Comparison of ENCODE assay signal across 8 cellular contexts in genomic region chr19:58575183-58576041, GRCh38. TPM values are rescaled to one million over a fixed set of nuclear protein-coding genes. Genes with fewer than 3 reads are reported as not detected.
DNase-seq lines count a peak whose midpoint lies in the region; ATAC-seq and TF ChIP-seq lines count a peak whose summit lies in the region.

No MANE protein-coding gene starts in this region.

- H4K20me1 ChIP-seq in BLaER1 treated with 17β-estradiol and CSF1 and Interleukin-3, amounts not matched to agents 10 nM and 100 nM = peaks cover 0 to 19% (median 0%) of the 10 kb centered on the region in 11 experiments; a peak in 3 of 22 replicates

- peak; percentile 37 for ATAC-seq in GM19467 (IDR thresholded peaks at IDR 0.05; ENCODE audit: unreplicated experiment)

- H3K36me3 ChIP-seq in BLaER1 treated with 17β-estradiol and CSF1 and Interleukin-3, amounts not matched to agents 10 nM and 100 nM = peaks cover 0 to 15% (median 5%) of the 10 kb centered on the region in 11 experiments; a peak in 10 of 22 replicates
- no peaks in the 10 kb centered on the region for H3K36me3 ChIP-seq in mucosa of stomach (ENCODE audit: control insufficient read depth, insufficient read depth, low read length)
- peaks cover 5 to 23% (median 9%) of the 10 kb centered on the region in 4 donors for H3K36me3 ChIP-seq in stomach

- H3K9ac ChIP-seq in BLaER1 treated with 17β-estradiol and CSF1 and Interleukin-3, amounts not matched to agents 10 nM and 100 nM = peak overlapping the region; percentile 81 to 94 (median 91)
- peak overlapping the region; percentile 65 for H3K9ac ChIP-seq in mucosa of stomach (ENCODE audit: low read length)

- 0 to 1% (median 0%) methylated on average over 21 to 66 of the region's 66 CpGs for WGBS in stomach, 5 donors

- TF ChIP-seq CTCF in stomach (IDR thresholded peaks at IDR 0.05) = peak in 2 of 7 experiments; percentile 15 to 26

- no peak for TF ChIP-seq EP300 in stomach (IDR thresholded peaks at IDR 0.05)

- intact Hi-C loops in stomach (cut with DNase I; ENCODE audit: low total_unique reads) = no loop called here

- H3K27me3 ChIP-seq in BLaER1 treated with 17β-estradiol and CSF1 and Interleukin-3, amounts not matched to agents 10 nM and 100 nM = no peaks in the 10 kb centered on the region
- no peaks in the 10 kb centered on the region for H3K27me3 ChIP-seq in mucosa of stomach (ENCODE audit: control insufficient read depth, insufficient read depth, low read length)
- H3K27me3 ChIP-seq in stomach = no peaks in the 10 kb centered on the region

- H3K4me1 ChIP-seq in BLaER1 treated with 17β-estradiol and CSF1 and Interleukin-3, amounts not matched to agents 10 nM and 100 nM = peaks cover 63 to 78% (median 72%) of the 10 kb centered on the region in 10 experiments
- H3K4me1 ChIP-seq in mucosa of stomach (ENCODE audit: control insufficient read depth, insufficient read depth, low read length) (peaks cover 18% of the 10 kb centered on the region), stomach (peaks cover 18 to 66% (median 45%) of the 10 kb centered on the region in 4 donors)

- peak overlapping the region; percentile 63 to 89 (median 76) for H3K4me3 ChIP-seq in BLaER1 treated with 17β-estradiol and CSF1 and Interleukin-3, amounts not matched to agents 10 nM and 100 nM
- H3K4me3 ChIP-seq in mucosa of stomach (ENCODE audit: low read length) (peak overlapping the region; percentile 64), stomach (peak overlapping the region; percentile 59 to 88 (median 65))

- peak overlapping the region; percentile 88 to 99 (median 95) for H3K4me2 ChIP-seq in BLaER1 treated with 17β-estradiol and CSF1 and Interleukin-3, amounts not matched to agents 10 nM and 100 nM

- H3K9me3 ChIP-seq in BLaER1 treated with 17β-estradiol and CSF1 and Interleukin-3, amounts not matched to agents 10 nM and 100 nM (replicated peaks in 1 of 11) = no peaks in the 10 kb centered on the region
- H3K9me3 ChIP-seq in mucosa of stomach (ENCODE audit: control insufficient read depth, low read length) (no peaks in the 10 kb centered on the region), stomach (no peaks in the 10 kb centered on the region)

- TF ChIP-seq POLR2A in stomach (IDR thresholded peaks at IDR 0.05) = no peak

- DNase-seq in HPDE6-E6E7 (ENCODE audit: extremely low spot score) (peak; percentile 80), epidermal melanocyte (ENCODE audit: insufficient read length, low spot score) (peak; percentile 87), stomach (peak; percentile 87), cortex of kidney (lab: John Stamatoyannopoulos, UW) (no peak)
- DNase-seq in activated CD8-positive, alpha-beta memory T cell treated with anti-CD3 and anti-CD28 coated beads for 1 hour (ENCODE audit: extremely low read depth in 1 of 2, low read depth in 1 of 2) = peak; percentile 42 to 56

- peak overlapping the region; percentile 73 to 99 (median 96) for H3K27ac ChIP-seq in BLaER1 treated with 17β-estradiol and CSF1 and Interleukin-3, amounts not matched to agents 10 nM and 100 nM
- peak overlapping the region; percentile 86 to 99 (median 98) for H3K27ac ChIP-seq in stomach

RNA-seq across cellular contexts. Expression of gene MZF1, which starts 2.3 kb away (rescaled TPM):
- total RNA-seq in stomach = 10 to 100 TPM; 14.0 to 84.9 (median 68.3) TPM
- 10 to 100 TPM; 16.1 to 33.2 (median 16.5) TPM for polyA plus RNA-seq in stomach

RNA-seq across cellular contexts. Expression of gene UBE2M, which starts 17.0 kb away (rescaled TPM):
- total RNA-seq in stomach = 10 to 100 TPM in 3 of 5 donors, 1 to 10 TPM in 1, not detected in 1; 9.8 to 35.3 (median 27.1) TPM
- 10 to 100 TPM; 35.5 to 51.5 (median 41.9) TPM for polyA plus RNA-seq in stomach

RNA-seq across cellular contexts. Expression of gene CHMP2A, which starts 20.5 kb away (rescaled TPM):
- total RNA-seq in stomach = 100 to 1,000 TPM in 2 of 5 donors, 10 to 100 TPM in 3; 55.8 to 260 (median 89.0) TPM
- polyA plus RNA-seq in stomach = 100 to 1,000 TPM; 195 to 338 (median 235) TPM

RNA-seq across cellular contexts. Expression of gene TRIM28, which starts 31.5 kb away (rescaled TPM):
- total RNA-seq in stomach = 100 to 1,000 TPM in 4 of 5 donors, 10 to 100 TPM in 1; 95.5 to 923 (median 243) TPM
- polyA plus RNA-seq in stomach = 100 to 1,000 TPM; 143 to 200 (median 171) TPM

RNA-seq across cellular contexts. Expression of gene ZBTB45, which starts 55.8 kb away (rescaled TPM):
- total RNA-seq in stomach = 10 to 100 TPM in 3 of 5 donors, 1 to 10 TPM in 1, not detected in 1; 2.4 to 49.0 (median 20.1) TPM
- polyA plus RNA-seq in stomach = 1 to 10 TPM; 5.6 to 8.2 (median 6.6) TPM
